ENCODE assay signal across 7 cellular contexts in genomic region chr9:19922476-19923118, GRCh38.
A peak's percentile ranks its signal among the peaks of the same experiment; 100 is the strongest.
DNase-seq lines count a peak whose midpoint lies in the region; ATAC-seq and TF ChIP-seq lines count a peak whose summit lies in the region.

No MANE protein-coding gene starts in this region.

- no peak overlapping the region for H3K4me3 ChIP-seq in GM23248

- H3K79me2 ChIP-seq in GM23248 (ENCODE audit: insufficient read depth), result no peaks in the 10 kb centered on the region

- no peak for ATAC-seq in HG03097 (IDR thresholded peaks at IDR 0.05; ENCODE audit: low FRiP score, unreplicated experiment)
- no peak for ATAC-seq in HG02938 (IDR thresholded peaks at IDR 0.05; ENCODE audit: unreplicated experiment)

- no peaks in the 10 kb centered on the region for H3K9me3 Mint-ChIP-seq in nephron

- H3K9me2 ChIP-seq in GM23248 (ENCODE audit: insufficient read depth), result no peaks in the 10 kb centered on the region

- H3K27me3 ChIP-seq in GM23248 (replicated peaks; ENCODE audit: insufficient read depth), result no peaks in the 10 kb centered on the region

- DNase-seq in GM23248 (peak; percentile 72), NCI-H2227 treated with DMSO at 0.1 percent for 48 hours (lab: John Stamatoyannopoulos, UW) (peak; percentile 88), caudate nucleus (lab: John Stamatoyannopoulos, UW) (peak in 47 of 61 donors; percentile 13 to 90 (median 55)), cortex of kidney (lab: John Stamatoyannopoulos, UW) (no peak)

- 54 to 60% methylated on average over 2 of the region's 2 CpGs for WGBS in GM23248 (ENCODE audit: low coverage in 1 of 2, low lambda C conversion rate in 2 of 2, missing lambda C conversion rate in 2 of 2), 2 experiments

- no peak overlapping the region for H3K4me3 Mint-ChIP-seq in nephron

- no peaks in the 10 kb centered on the region for H3K36me3 Mint-ChIP-seq in nephron (ENCODE audit: low read depth)

- H3K27ac Mint-ChIP-seq in nephron, result no peak overlapping the region

- H3K9me3 ChIP-seq in GM23248 (ENCODE audit: low read depth), result no peaks in the 10 kb centered on the region

- no peak overlapping the region for H3K9ac ChIP-seq in GM23248

- H4K20me1 ChIP-seq in GM23248 (ENCODE audit: insufficient read depth), result no peaks in the 10 kb centered on the region

- H3K4me1 Mint-ChIP-seq in nephron, result peaks cover 15% of the 10 kb centered on the region

- H3K36me3 ChIP-seq in GM23248 (ENCODE audit: low read depth), result no peaks in the 10 kb centered on the region

- in situ Hi-C loops in GM23248 (cut with MboI), result loop anchor here (5.0 to 25.0 kb wide), 2 partner anchors 1015 to 1190 kb away; no protein-coding TSS in a partner anchor

- no peaks in the 10 kb centered on the region for H3F3A ChIP-seq in GM23248 (ENCODE audit: insufficient read depth)

- peak; percentile 60 to 72 (median 71) for TF ChIP-seq CTCF in nephron (IDR thresholded peaks at IDR 0.05; ENCODE audit: unreplicated experiment in 3 of 3)

- no peak overlapping the region for H3K27ac ChIP-seq in GM23248
- H3K27ac ChIP-seq in caudate nucleus (ENCODE audit: low read depth, low read length), result peak overlapping the region; percentile 65

- H2AFZ ChIP-seq in GM23248, result no peak overlapping the region

- peaks cover 18% of the 10 kb centered on the region for H3K27me3 Mint-ChIP-seq in nephron (ENCODE audit: low read depth)

- no peak overlapping the region for H3K4me2 ChIP-seq in GM23248 (ENCODE audit: unreplicated experiment)

- 0 out of 2 replicates have a peak, but pooled peaks cover 3% of the 10 kb centered on the region for H3K4me1 ChIP-seq in GM23248 (ENCODE audit: insufficient read depth)
